ENCODE assay signal across 19 cellular contexts in the genomic region with DNA sequence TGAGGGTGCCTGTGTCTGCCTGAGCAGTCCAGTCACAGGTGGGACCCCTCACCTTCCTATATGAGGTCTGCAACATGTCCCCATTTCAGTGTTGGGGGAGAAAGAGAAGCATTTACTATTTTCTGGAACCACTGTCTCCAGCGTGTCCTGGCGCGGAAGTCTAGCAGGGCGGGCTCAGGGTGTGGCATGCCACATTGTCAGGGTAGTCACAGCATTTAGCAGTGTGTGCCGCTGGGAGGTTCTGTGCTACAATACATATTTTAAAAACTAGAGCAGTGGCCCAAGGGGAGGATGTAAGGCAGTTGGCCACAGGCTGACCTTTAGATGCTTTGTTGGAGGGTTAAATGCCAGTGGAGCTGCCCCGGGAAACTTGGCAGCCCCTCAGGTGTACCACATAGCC. TPM values are rescaled to one million over a fixed set of nuclear protein-coding genes. Genes with fewer than 3 reads are reported as not detected.
DNase-seq lines count a peak whose midpoint lies in the region; ATAC-seq lines count a peak whose summit lies in the region.
"Had no signal": no experiment of that assay in that cellular context is flagged by ENCODE, and none has a peak within 500 bp of the region (broad histone marks: within the 10 kb centered on the region; RNA-seq: fewer than 3 reads in every experiment).

No MANE protein-coding gene starts in this region.

- H4K20me1 ChIP-seq in BLaER1 = peaks cover 71% of the 10 kb centered on the region

- H3K9me3 ChIP-seq in BLaER1 (no peaks in the 10 kb centered on the region), HAP-1 (no peaks in the 10 kb centered on the region)
- H3K9me3 ChIP-seq in CD8-positive, alpha-beta memory T cell (ENCODE audit: low read length) = no peaks in the 10 kb centered on the region
- H3K9me3 ChIP-seq: sigmoid colon, thyroid gland had no signal

- no peak for DNase-seq in CD8-positive, alpha-beta memory T cell
- no peak for DNase-seq in activated naive CD8-positive, alpha-beta T cell treated with anti-CD3 and anti-CD28 coated beads, Interleukin-2, amount 10 ng/mL, durations not matched to agents 7 days and 5 days
- DNase-seq in naive thymus-derived CD8-positive, alpha-beta T cell = peak in 1 of 10 donors; percentile 28
- DNase-seq in HAP-1 (ENCODE audit: low spot score in 2 of 2) (no peak), RPMI8226 (no peak), putamen (ENCODE audit: low spot score) (no peak)
- DNase-seq: activated CD4-positive, alpha-beta T cell treated with anti-CD3 and anti-CD28 coated beads for 1 hour; activated gamma-delta T cell; AML-193; brain microvascular endothelial cell; NCI-H446; NK-92 treated with Interleukin-12 subunit alpha and Interleukin-12 subunit beta, amount 100 ng/mL, for 24 hours; Right ventricle myocardium superior; sigmoid colon; stimulated activated CD4-positive, alpha-beta T cell treated with anti-CD3 and anti-CD28 coated beads, Interleukin-2, amount 100 ng/mL, for 24 hours; thyroid gland had no signal

- H3K4me1 ChIP-seq in BLaER1 (peaks cover 61% of the 10 kb centered on the region), HAP-1 (no peaks in the 10 kb centered on the region)
- peaks cover 36% of the 10 kb centered on the region for H3K4me1 ChIP-seq in CD8-positive, alpha-beta memory T cell (ENCODE audit: insufficient read depth, low read length)

- no peak for ATAC-seq in activated naive CD8-positive, alpha-beta T cell treated with anti-CD3 and anti-CD28 coated beads, Interleukin-2, amount 10 ng/mL, durations not matched to agents 7 days and 5 days (ENCODE audit: low read depth)
- no peak for ATAC-seq in naive thymus-derived CD8-positive, alpha-beta T cell

- H3K36me3 Mint-ChIP-seq in CD8-positive, alpha-beta memory T cell = peaks cover 0 to 47% (median 18%) of the 10 kb centered on the region in 3 donors
- peaks cover 39% of the 10 kb centered on the region for H3K36me3 Mint-ChIP-seq in activated naive CD8-positive, alpha-beta T cell treated with anti-CD3 and anti-CD28 coated beads, Interleukin-2, amount 10 ng/mL, durations not matched to agents 7 days and 5 days
- H3K36me3 Mint-ChIP-seq in naive thymus-derived CD8-positive, alpha-beta T cell = peaks cover 0 to 32% (median 5%) of the 10 kb centered on the region in 3 donors

- peaks cover 28% of the 10 kb centered on the region for H3K36me3 ChIP-seq in BLaER1
- H3K36me3 ChIP-seq in CD8-positive, alpha-beta memory T cell (ENCODE audit: insufficient read depth, low read length) = peaks cover 9% of the 10 kb centered on the region
- H3K36me3 ChIP-seq in HAP-1 (replicated peaks) = peaks cover 10% of the 10 kb centered on the region

- CTCF ChIA-PET in CD8-positive, alpha-beta memory T cell (lab: Charles Lee) = interaction anchor here (1.4 kb wide), 1 partner anchor 12 kb away, joined by 5 read pairs; no protein-coding TSS in a partner anchor

- peak overlapping the region in 5 of 8 donors; percentile 1 to 71 (median 61) for H3K27ac Mint-ChIP-seq in CD8-positive, alpha-beta memory T cell
- peak overlapping the region; percentile 93 for H3K27ac Mint-ChIP-seq in activated naive CD8-positive, alpha-beta T cell treated with anti-CD3 and anti-CD28 coated beads, Interleukin-2, amount 10 ng/mL, durations not matched to agents 7 days and 5 days
- H3K27ac Mint-ChIP-seq in naive thymus-derived CD8-positive, alpha-beta T cell = peak overlapping the region in 4 of 10 donors; percentile 22 to 70 (median 63)
- H3K27ac Mint-ChIP-seq: T-helper 1 cell treated with Interleukin-12 subunit alpha and Interleukin-12 subunit beta and Interleukin-4 antibody, amounts not matched to agents 30 μg/mL and 1 μg/mL, for 36 hours had no signal

- H3K27ac ChIP-seq in BLaER1 = no peak overlapping the region
- H3K27ac ChIP-seq in CD8-positive, alpha-beta memory T cell (ENCODE audit: low read depth, low read length) = no peak overlapping the region
- H3K27ac ChIP-seq: brain microvascular endothelial cell, sigmoid colon, thyroid gland had no signal

- in situ Hi-C loops in HAP-1 (cut with MboI; ENCODE audit: low sequenced_read_pairs) = no loop called here

- H3K4me2 ChIP-seq in BLaER1 = peak overlapping the region; percentile 80; the same call in 1 of the 2 replicates

- H3K4me1 Mint-ChIP-seq in CD8-positive, alpha-beta memory T cell = peaks cover 49 to 55% (median 52%) of the 10 kb centered on the region in 3 donors
- H3K4me1 Mint-ChIP-seq in activated naive CD8-positive, alpha-beta T cell treated with anti-CD3 and anti-CD28 coated beads, Interleukin-2, amount 10 ng/mL, durations not matched to agents 7 days and 5 days = peaks cover 54% of the 10 kb centered on the region
- peaks cover 38 to 70% (median 63%) of the 10 kb centered on the region in 4 donors for H3K4me1 Mint-ChIP-seq in naive thymus-derived CD8-positive, alpha-beta T cell

- H3K27me3 ChIP-seq in BLaER1 (no peaks in the 10 kb centered on the region), HAP-1 (ENCODE audit: low read depth) (no peaks in the 10 kb centered on the region)
- no peaks in the 10 kb centered on the region for H3K27me3 ChIP-seq in CD8-positive, alpha-beta memory T cell (ENCODE audit: insufficient read depth, low read length, poor library complexity, severe bottlenecking)
- H3K27me3 ChIP-seq: brain microvascular endothelial cell, sigmoid colon, thyroid gland had no signal

- H3K27me3 Mint-ChIP-seq in CD8-positive, alpha-beta memory T cell = no peaks in the 10 kb centered on the region
- no peaks in the 10 kb centered on the region for H3K27me3 Mint-ChIP-seq in activated naive CD8-positive, alpha-beta T cell treated with anti-CD3 and anti-CD28 coated beads, Interleukin-2, amount 10 ng/mL, durations not matched to agents 7 days and 5 days
- H3K27me3 Mint-ChIP-seq in naive thymus-derived CD8-positive, alpha-beta T cell = no peaks in the 10 kb centered on the region

- no peaks in the 10 kb centered on the region for H3K9me3 Mint-ChIP-seq in CD8-positive, alpha-beta memory T cell
- no peaks in the 10 kb centered on the region for H3K9me3 Mint-ChIP-seq in activated naive CD8-positive, alpha-beta T cell treated with anti-CD3 and anti-CD28 coated beads, Interleukin-2, amount 10 ng/mL, durations not matched to agents 7 days and 5 days
- no peaks in the 10 kb centered on the region for H3K9me3 Mint-ChIP-seq in naive thymus-derived CD8-positive, alpha-beta T cell
- H3K9me3 Mint-ChIP-seq: mesothelial cell of epicardium; T-helper 1 cell treated with Interleukin-12 subunit alpha and Interleukin-12 subunit beta and Interleukin-4 antibody, amounts not matched to agents 30 μg/mL and 1 μg/mL, for 36 hours had no signal

- H3K4me3 ChIP-seq in BLaER1 = no peak overlapping the region
- H3K4me3 ChIP-seq in CD8-positive, alpha-beta memory T cell (ENCODE audit: low read length) = no peak overlapping the region
- no peak overlapping the region for H3K4me3 ChIP-seq in HAP-1
- H3K4me3 ChIP-seq: sigmoid colon, thyroid gland had no signal

- peak overlapping the region in 1 of 7 donors; percentile 32 for H3K4me3 Mint-ChIP-seq in CD8-positive, alpha-beta memory T cell
- H3K4me3 Mint-ChIP-seq in activated naive CD8-positive, alpha-beta T cell treated with anti-CD3 and anti-CD28 coated beads, Interleukin-2, amount 10 ng/mL, durations not matched to agents 7 days and 5 days = no peak overlapping the region
- H3K4me3 Mint-ChIP-seq in naive thymus-derived CD8-positive, alpha-beta T cell = peak overlapping the region in 6 of 10 donors; percentile 23 to 64 (median 58)
- H3K4me3 Mint-ChIP-seq: mesothelial cell of epicardium had no signal

- H3K9ac ChIP-seq in BLaER1 = no peak overlapping the region

- POLR2A ChIA-PET in CD8-positive, alpha-beta memory T cell (lab: Charles Lee) = no interaction called here
- POLR2A ChIA-PET in activated naive CD8-positive, alpha-beta T cell treated with anti-CD3 and anti-CD28 coated beads, Interleukin-2, amount 10 ng/mL, durations not matched to agents 7 days and 5 days (lab: Charles Lee) = interaction anchor here (1.9 kb wide), 1 partner anchor 11 kb away, joined by 9 read pairs; no protein-coding TSS in a partner anchor
- POLR2A ChIA-PET in naive thymus-derived CD8-positive, alpha-beta T cell (lab: Charles Lee) = no interaction called here

RNA-seq across cellular contexts. Expression of a gene that starts 12.5 kb away (rescaled TPM):
- total RNA-seq in CD8-positive, alpha-beta memory T cell = 10 to 100 TPM; 65.8 to 68.8 TPM
- polyA plus RNA-seq in CD8-positive, alpha-beta memory T cell = 70.7 TPM
- total RNA-seq in activated naive CD8-positive, alpha-beta T cell treated with anti-CD3 and anti-CD28 coated beads, Interleukin-2, amount 10 ng/mL, durations not matched to agents 7 days and 5 days = 10 to 100 TPM; 49.0 to 49.8 TPM
- 10 to 100 TPM; 33.9 to 35.2 TPM for total RNA-seq in naive thymus-derived CD8-positive, alpha-beta T cell
- 10 to 100 TPM; 41.5 to 67.3 (median 67.0) TPM for polyA plus RNA-seq in naive thymus-derived CD8-positive, alpha-beta T cell
